8 cellular contexts compared by ENCODE assay signal in genomic region chr4:42302348-42302747, GRCh38.
DNase-seq lines count a peak whose midpoint lies in the region; ATAC-seq, FAIRE-seq and TF ChIP-seq lines count a peak whose summit lies in the region.
"Had no signal": no experiment of that assay in that cellular context is flagged by ENCODE, and none has a peak within 500 bp of the region (broad histone marks: within the 10 kb centered on the region; RNA-seq: fewer than 3 reads in every experiment).

No MANE protein-coding gene starts in this region.

- no peak for TF ChIP-seq EP300 in HepG2 (IDR thresholded peaks at IDR 0.05; ENCODE audit: low read depth in 2 of 2, low read length in 2 of 2)
- TF ChIP-seq EP300 in HepG2 (CRISPR knock-in tag; IDR thresholded peaks at IDR 0.05; ENCODE audit: borderline replicate concordance), result no peak

- 7% methylated on average over 4 of the region's 4 CpGs for WGBS in HepG2 (ENCODE audit: low lambda C conversion rate)

- BruUV-seq in HepG2 (replicated peaks; lab: Mats Ljungman, UMichigan), result no TSS peak

- intact Hi-C loops in HepG2 (cut with micrococcal nuclease; ENCODE audit: unreplicated experiment), result loop anchor here (2.0 kb wide), 1 partner anchor 20 kb away; no protein-coding TSS in a partner anchor

- TF ChIP-seq RAD21 in HepG2 (CRISPR knock-in tag; IDR thresholded peaks at IDR 0.05), result no peak

- in situ Hi-C loops in G401 (cut with HindIII; ENCODE audit: low sequenced_read_pairs), result no loop called here
- in situ Hi-C loops in HepG2 (cut with HindIII; ENCODE audit: extremely low pct_ligation_motif_present, low pct_unique_long_range_greater_than_20kb), result no loop called here

- peak; percentile 43 for FAIRE-seq in HepG2 (lab: Jason Lieb, UNC)

- CTCF ChIA-PET in HepG2 (lab: Yijun Ruan, JAX; ENCODE audit: low intra/inter-chr PET ratio, low total read pairs), result no interaction called here

- H3K27me3 ChIP-seq in HepG2 (ENCODE audit: control insufficient read depth in 1 of 2, insufficient read depth in 2 of 2, low read length in 2 of 2), result peaks cover 0 to 2% of the 10 kb centered on the region in 2 experiments; a peak in 1 of 5 replicates
- H3K27me3 ChIP-seq: upper lobe of left lung had no signal

- H4K20me1 ChIP-seq in HepG2 (ENCODE audit: insufficient read depth, low read length), result no peaks in the 10 kb centered on the region

- no peak overlapping the region for H3K9ac ChIP-seq in HepG2 (ENCODE audit: insufficient read depth, low read depth, low read length)

- H3K36me3 ChIP-seq in HepG2 (replicated peaks in 1 of 2; ENCODE audit: control insufficient read depth in 1 of 2, insufficient read depth in 2 of 2, low read length in 2 of 2), result no peaks in the 10 kb centered on the region
- H3K36me3 ChIP-seq: upper lobe of left lung had no signal

- H3K4me3 ChIP-seq in HepG2 (replicated peaks in 1 of 3; ENCODE audit: insufficient read depth in 1 of 3, low read depth in 2 of 3, low read length in 3 of 3), result no peak overlapping the region
- H3K4me3 ChIP-seq: upper lobe of left lung had no signal

- TF ChIP-seq POLR2A in HepG2 (IDR thresholded peaks at IDR 0.05; ENCODE audit: insufficient read depth in 1 of 2, low read depth in 2 of 2, low read length in 2 of 2), result no peak

- H2AFZ ChIP-seq in HepG2 (ENCODE audit: low read length), result no peak overlapping the region

- H3K4me2 ChIP-seq in HepG2 (ENCODE audit: low read depth, low read length), result no peak overlapping the region; the same call in 1 of the 2 replicates

- H3K27ac ChIP-seq in HepG2 (ENCODE audit: extremely low read length, insufficient read depth, low read length), result no peak overlapping the region
- H3K27ac ChIP-seq: upper lobe of left lung had no signal

- POLR2A ChIA-PET in HepG2 (lab: Yijun Ruan, JAX), result no interaction called here

- H3K79me2 ChIP-seq in HepG2 (ENCODE audit: insufficient read depth, low read length), result no peaks in the 10 kb centered on the region

- peak; percentile 67 for TF ChIP-seq CTCF in HepG2 (CRISPR knock-in tag; IDR thresholded peaks at IDR 0.05)

- H3K4me1 ChIP-seq in HepG2 (ENCODE audit: insufficient read depth, low read length), result no peaks in the 10 kb centered on the region
- H3K4me1 ChIP-seq: upper lobe of left lung had no signal

- H3K9me3 ChIP-seq in HepG2 (ENCODE audit: low read length), result no peaks in the 10 kb centered on the region
- H3K9me3 ChIP-seq: upper lobe of left lung had no signal

- DNase-seq in G401 (ENCODE audit: low spot score) (peak; percentile 13), SW480 (ENCODE audit: low spot score) (peak; percentile 52), HepG2 (ENCODE audit: low spot score) (peak; percentile 68), COLO829 (ENCODE audit: low spot score) (no peak), germinal center (ENCODE audit: low spot score) (no peak)

- ATAC-seq in HG02885 (IDR thresholded peaks at IDR 0.05; ENCODE audit: poor library complexity, unreplicated experiment) (peak; percentile 71), HepG2 (peak; percentile 96), GM18870 (IDR thresholded peaks at IDR 0.05; ENCODE audit: unreplicated experiment) (no peak)

TF ChIP-seq in HepG2, 621 proteins besides CTCF, POLR2A, EP300 and RAD21 (continues in another document):
- TF ChIP-seq ELF1 (CRISPR knock-in tag; IDR thresholded peaks at IDR 0.05) (peak; percentile 35; the same call in 1 of the 2 replicates), KAT8 (CRISPR knock-in tag; IDR thresholded peaks at IDR 0.05) (peak; percentile 20; the same call in 1 of the 2 replicates), ZNF331 (CRISPR knock-in tag; IDR thresholded peaks at IDR 0.05) (peak; percentile 47; the same call in 1 of the 2 replicates), SALL1 (CRISPR knock-in tag; IDR thresholded peaks at IDR 0.05) (peak; percentile 27; the same call in 1 of the 2 replicates), SAP130 (CRISPR knock-in tag; IDR thresholded peaks at IDR 0.05; ENCODE audit: low read depth) (0 out of 2 replicates have a peak, but pooled peaks have one; percentile 20), ATF3 (CRISPR knock-in tag; IDR thresholded peaks at IDR 0.05) (peak; percentile 95), ZNF574 (CRISPR knock-in tag; IDR thresholded peaks at IDR 0.05) (0 out of 2 replicates have a peak, but pooled peaks have one; percentile 21), TFDP1 (CRISPR knock-in tag; IDR thresholded peaks at IDR 0.05; ENCODE audit: borderline replicate concordance) (peak; percentile 57; the same call in 1 of the 2 replicates), STAG1 (CRISPR knock-in tag; IDR thresholded peaks at IDR 0.05) (peak; percentile 26; the same call in 1 of the 2 replicates), SMAD9 (CRISPR knock-in tag; IDR thresholded peaks at IDR 0.05) (no peak), ZGPAT (CRISPR knock-in tag; IDR thresholded peaks at IDR 0.05) (0 out of 2 replicates have a peak, but pooled peaks have one; percentile 24), ZBTB25 (CRISPR knock-in tag; IDR thresholded peaks at IDR 0.05) (0 out of 2 replicates have a peak, but pooled peaks have one; percentile 19), GABPA (IDR thresholded peaks at IDR 0.05; ENCODE audit: low read depth, low read length) (no peak), GABPA (CRISPR knock-in tag; IDR thresholded peaks at IDR 0.05; ENCODE audit: low read depth) (peak; percentile 51; the same call in 1 of the 2 replicates), PBX2 (CRISPR knock-in tag; IDR thresholded peaks at IDR 0.05) (no peak), ZNF749 (CRISPR knock-in tag; IDR thresholded peaks at IDR 0.05; ENCODE audit: borderline replicate concordance) (no peak), HMG20A (CRISPR knock-in tag; IDR thresholded peaks at IDR 0.05; ENCODE audit: borderline replicate concordance) (0 out of 2 replicates have a peak, but pooled peaks have one; percentile 17), ZNF343 (CRISPR knock-in tag; IDR thresholded peaks at IDR 0.05) (no peak), CEBPG (CRISPR knock-in tag; IDR thresholded peaks at IDR 0.05) (peak; percentile 98)

Comparison
In these comparisons a context has a peak if more than half of its experiments do, and no peak if none do; other contexts are left out.
1. DNase-seq: peak in G401 (single experiment), SW480 (single experiment) and HepG2 (single experiment); none in COLO829 (single experiment) and germinal center (single experiment).